Comparison of ENCODE assay signal across 16 cellular contexts in genomic region chr3:173214576-173214975, GRCh38.
"Had no signal": no experiment of that assay in that cellular context is flagged by ENCODE, and none has a peak within 500 bp of the region (broad histone marks: within the 10 kb centered on the region; RNA-seq: fewer than 3 reads in every experiment).

No MANE protein-coding gene starts in this region.

- H3K4me1 Mint-ChIP-seq: naive B cell; stimulated activated naive CD8-positive, alpha-beta T cell treated with anti-CD3 and anti-CD28 coated beads, Interleukin-15, amount 100 ng/mL, for 72 hours had no signal

- H3K27ac Mint-ChIP-seq: activated CD8-positive, alpha-beta T cell treated with anti-CD3 and anti-CD28 coated beads, Interleukin-2, amount 10 ng/mL, durations not matched to agents 7 days and 5 days; activated naive CD4-positive, alpha-beta T cell treated with anti-CD3 and anti-CD28 coated beads, Interleukin-2, amount 50 U/mL, for 72 hours; naive B cell; stimulated activated naive CD8-positive, alpha-beta T cell treated with anti-CD3 and anti-CD28 coated beads, Interleukin-15, amount 100 ng/mL, for 72 hours had no signal

- DNase-seq: activated CD4-positive, alpha-beta T cell treated with anti-CD3 and anti-CD28 coated beads for 48 hours; activated CD8-positive, alpha-beta memory T cell treated with anti-CD3 and anti-CD28 coated beads, Interleukin-2, amount 50 U/mL, for 4 hours; activated CD8-positive, alpha-beta T cell treated with anti-CD3 and anti-CD28 coated beads, Interleukin-2, amount 10 ng/mL, durations not matched to agents 7 days and 5 days; activated effector memory CD4-positive, alpha-beta T cell treated with anti-CD3 and anti-CD28 coated beads, Interleukin-2, amount 50 U/mL, for 16 hours; activated T-cell treated with anti-CD3 and anti-CD28 coated beads, Interleukin-2, amount 50 U/mL, for 48 hours; caudate nucleus; hippocampal formation; kidney; left lung; mammary epithelial cell; naive B cell; pancreas; stimulated activated naive CD8-positive, alpha-beta T cell treated with anti-CD3 and anti-CD28 coated beads, Interleukin-15, amount 100 ng/mL, for 72 hours; upper lobe of left lung had no signal

- H3K4me3 Mint-ChIP-seq: activated CD8-positive, alpha-beta T cell treated with anti-CD3 and anti-CD28 coated beads, Interleukin-2, amount 10 ng/mL, durations not matched to agents 7 days and 5 days; stimulated activated naive CD8-positive, alpha-beta T cell treated with anti-CD3 and anti-CD28 coated beads, Interleukin-15, amount 100 ng/mL, for 72 hours had no signal

- H3K36me3 Mint-ChIP-seq: activated naive CD4-positive, alpha-beta T cell treated with anti-CD3 and anti-CD28 coated beads, Interleukin-2, amount 50 U/mL, for 72 hours; naive B cell had no signal

- H3K27me3 Mint-ChIP-seq: naive B cell; stimulated activated naive CD8-positive, alpha-beta T cell treated with anti-CD3 and anti-CD28 coated beads, Interleukin-15, amount 100 ng/mL, for 72 hours had no signal

- ATAC-seq: activated CD8-positive, alpha-beta T cell treated with anti-CD3 and anti-CD28 coated beads, Interleukin-2, amount 10 ng/mL, durations not matched to agents 7 days and 5 days; activated naive CD4-positive, alpha-beta T cell treated with anti-CD3 and anti-CD28 coated beads, Interleukin-2, amount 50 U/mL, for 72 hours; left lung; pancreas; sciatic nerve; stimulated activated naive CD8-positive, alpha-beta T cell treated with anti-CD3 and anti-CD28 coated beads, Interleukin-15, amount 100 ng/mL, for 72 hours had no signal
